ENCODE assay signal across 2 cellular contexts in the genomic region with DNA sequence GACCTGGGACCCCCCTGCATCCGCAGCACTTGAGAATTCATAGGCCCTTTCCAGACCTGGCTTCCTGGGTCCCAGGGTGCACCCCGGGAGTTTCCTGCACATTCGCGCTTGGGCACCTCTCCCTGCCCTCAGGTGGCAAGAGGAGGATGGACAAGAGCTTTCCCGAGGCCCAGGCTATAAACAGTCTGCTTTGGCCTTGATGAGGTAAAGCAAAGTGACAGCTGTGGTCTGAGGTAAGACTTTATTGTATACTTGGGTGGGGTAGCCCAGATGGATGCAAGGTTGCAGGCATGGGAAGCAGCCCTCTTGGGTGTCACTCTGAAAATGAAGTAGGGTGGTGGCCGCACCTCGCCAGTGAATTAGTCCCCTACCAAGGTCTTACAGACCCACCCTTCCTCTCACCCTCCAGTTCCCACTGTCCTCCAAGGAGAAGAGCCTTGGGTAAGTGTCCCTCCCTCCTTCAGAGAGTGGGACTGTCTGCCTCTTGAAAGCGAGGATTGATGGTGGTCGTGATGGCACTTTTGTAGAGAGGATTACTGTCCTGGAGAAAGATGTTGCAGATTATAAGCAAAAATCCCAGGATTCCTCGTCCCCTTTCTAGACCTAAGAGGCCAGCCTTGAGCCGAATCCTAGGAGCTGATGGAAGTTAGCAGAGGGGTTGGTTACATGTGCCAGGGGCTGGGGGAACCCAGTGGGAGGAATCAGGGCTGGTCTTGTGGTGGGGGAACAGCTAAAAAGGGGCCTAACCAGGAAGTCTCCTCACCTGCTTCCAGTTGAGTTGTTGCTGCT.
TF ChIP-seq lines count a peak whose summit lies in the region.

No MANE protein-coding gene starts in this region.

TF ChIP-seq in IMR-90, 13 proteins besides CTCF, POLR2A, EP300 and RAD21:
- no peak for TF ChIP-seq FOS (IDR thresholded peaks at IDR 0.05; ENCODE audit: low read depth, low read length)
- no peak for TF ChIP-seq MAFK (IDR thresholded peaks at IDR 0.05; ENCODE audit: low read depth, low read length)
- no peak for TF ChIP-seq BHLHE40 (IDR thresholded peaks at IDR 0.05; ENCODE audit: low read depth, low read length)
- no peak for TF ChIP-seq SMC3 (IDR thresholded peaks at IDR 0.05; ENCODE audit: low read depth, low read length)
- no peak for TF ChIP-seq MXI1 (IDR thresholded peaks at IDR 0.05; ENCODE audit: borderline replicate concordance, low read depth, low read length)
- no peak for TF ChIP-seq USF2 (IDR thresholded peaks at IDR 0.05; ENCODE audit: low read depth, low read length)
- TF ChIP-seq RCOR1 (IDR thresholded peaks at IDR 0.05; ENCODE audit: insufficient replicate concordance, low read length), result no peak
- TF ChIP-seq ELK1 (IDR thresholded peaks at IDR 0.05; ENCODE audit: borderline replicate concordance, low read depth, low read length), result no peak
- TF ChIP-seq RFX5 (IDR thresholded peaks at IDR 0.05; ENCODE audit: low read depth, low read length), result no peak
- no peak for TF ChIP-seq CEBPB (IDR thresholded peaks at IDR 0.05; ENCODE audit: low read depth, low read length)
- no peak for TF ChIP-seq NFE2L2 (IDR thresholded peaks at IDR 0.05; ENCODE audit: low read depth, low read length)
- no peak for TF ChIP-seq CHD1 (IDR thresholded peaks at IDR 0.05; ENCODE audit: low read depth, low read length)
- no peak for TF ChIP-seq MAZ (IDR thresholded peaks at IDR 0.05; ENCODE audit: borderline replicate concordance, low read depth, low read length)

TF ChIP-seq in SK-N-SH treated with all-trans-retinoic acid at 6 μM for 48 hours, 23 proteins besides CTCF, POLR2A, EP300 and RAD21:
- TF ChIP-seq ARNTL (CRISPR knock-in tag; IDR thresholded peaks at IDR 0.05; ENCODE audit: borderline replicate concordance, low read depth), result no peak
